ENCODE assay signal across 10 cellular contexts in the genomic region with DNA sequence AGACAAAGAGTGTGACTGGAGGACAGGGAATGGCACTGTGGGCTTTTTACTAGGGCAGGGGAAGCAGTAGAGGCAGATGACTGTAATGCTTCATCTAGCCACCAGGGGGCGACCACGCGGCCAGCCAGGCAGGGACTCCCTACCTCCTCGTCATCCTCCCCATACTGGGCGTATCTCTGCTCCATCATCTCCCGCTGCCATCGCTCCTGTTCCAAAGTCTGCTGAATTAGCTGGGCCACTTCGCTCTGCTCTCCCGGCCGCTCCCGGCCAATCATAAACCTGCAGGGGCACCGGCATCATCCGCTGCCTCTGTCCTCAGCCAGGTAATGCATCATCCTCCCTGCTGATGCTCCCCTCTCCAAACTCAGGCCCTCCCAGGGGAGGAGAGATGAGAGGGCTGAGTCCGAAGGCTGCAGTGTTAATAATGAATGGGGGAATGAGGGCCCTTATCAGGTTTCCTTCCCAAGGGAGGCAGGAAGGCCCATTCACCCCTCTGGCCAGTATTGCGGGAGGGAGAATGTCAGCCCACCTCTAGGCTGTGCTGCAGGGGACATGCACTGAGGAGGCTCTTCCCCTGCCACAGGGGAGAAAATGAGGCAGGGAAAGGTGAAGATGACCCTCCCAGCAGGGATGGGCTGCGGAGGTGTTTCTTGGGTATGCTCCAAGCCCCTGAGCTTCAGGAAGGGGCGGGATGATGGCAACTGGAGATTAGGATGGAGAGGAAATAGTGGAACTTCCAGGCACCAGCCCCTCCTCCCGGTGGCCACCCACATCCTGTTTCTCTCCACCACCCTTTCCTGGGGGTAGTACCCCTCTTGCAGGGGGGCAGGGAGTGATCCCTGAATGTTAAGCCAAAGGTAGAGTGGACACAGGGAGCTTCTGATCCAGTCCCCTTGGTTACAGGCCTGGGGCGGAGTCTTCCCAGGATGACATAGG. TPM values are rescaled to one million over a fixed set of nuclear protein-coding genes. Genes with fewer than 3 reads are reported as not detected.
DNase-seq lines count a peak whose midpoint lies in the region; FAIRE-seq and TF ChIP-seq lines count a peak whose summit lies in the region.
"Had no signal": no experiment of that assay in that cellular context is flagged by ENCODE, and none has a peak within 500 bp of the region (broad histone marks: within the 10 kb centered on the region; RNA-seq: fewer than 3 reads in every experiment).

No MANE protein-coding gene starts in this region.

- H3K36me3 ChIP-seq in SK-N-SH (replicated peaks in 1 of 2; ENCODE audit: control insufficient read depth in 1 of 2, insufficient read depth in 2 of 2, low read length in 1 of 2) (peaks cover 50 to 91% of the 10 kb centered on the region in 2 experiments), uterus (no peaks in the 10 kb centered on the region)

- TF ChIP-seq EP300 in SK-N-SH (IDR thresholded peaks at IDR 0.05; ENCODE audit: borderline replicate concordance in 1 of 2, low read depth in 1 of 2, low read length in 1 of 2), result peak in 1 of 2 experiments; percentile 27; a peak in 1 of 4 replicates

- TF ChIP-seq POLR2A in uterus (IDR thresholded peaks at IDR 0.05), result no peak

- TF ChIP-seq RAD21 in SK-N-SH (IDR thresholded peaks at IDR 0.05; ENCODE audit: low read length), result peak; percentile 82

- H3K27ac ChIP-seq in SK-N-SH (ENCODE audit: low read depth in 2 of 2, low read length in 1 of 2), result peak overlapping the region in 1 of 2 experiments; percentile 40; a peak in 2 of 4 replicates
- H3K27ac ChIP-seq in uterus, result peak overlapping the region in 1 of 2 donors; percentile 54

- no peak overlapping the region for H3K4me2 ChIP-seq in SK-N-SH

- H3K9me3 ChIP-seq in SK-N-SH (no peaks in the 10 kb centered on the region), uterus (no peaks in the 10 kb centered on the region)

- H3K27me3 ChIP-seq in SK-N-SH (ENCODE audit: insufficient read depth), result no peaks in the 10 kb centered on the region
- no peaks in the 10 kb centered on the region for H3K27me3 ChIP-seq in uterus

- H3K79me2 ChIP-seq in SK-N-SH (ENCODE audit: insufficient read depth), result peaks cover 32% of the 10 kb centered on the region

- H2AFZ ChIP-seq in SK-N-SH (ENCODE audit: low read depth), result no peak overlapping the region

- DNase-seq in DMS79 treated with DMSO at 0.1 percent for 48 hours (lab: John Stamatoyannopoulos, UW) (peak; percentile 14), DMS79 (lab: John Stamatoyannopoulos, UW) (no peak), HTR-8/SVneo (ENCODE audit: insufficient read length, low spot score) (peak; percentile 88), SK-N-SH (peak; percentile 98), glomerular visceral epithelial cell (ENCODE audit: extremely low spot score) (peak; percentile 70), posterior vena cava (ENCODE audit: low spot score) (peak; percentile 95), uterus (peak; percentile 81 to 85)
- peak; percentile 84 for DNase-seq in activated naive CD4-positive, alpha-beta T cell treated with Interleukin-2 at 50 U/mL for 16 hours

- peak; percentile 97 for FAIRE-seq in HTR-8/SVneo (lab: Jason Lieb, UNC)
- FAIRE-seq: A204.1 had no signal

- intact Hi-C loops in posterior vena cava (cut with DNase I) (no loop called here), uterus (cut with DNase I; ENCODE audit: low total_unique reads) (no loop called here)

- POLR2A ChIA-PET in SK-N-SH (lab: Yijun Ruan, JAX), result interaction anchor here (1.0 to 1.9 kb wide), 3 partner anchors 10 to 22 kb away, joined by 3 to 6 read pairs (median 5); partner anchors contain the start of gene SAMD14

- WGBS in SK-N-SH (ENCODE audit: low lambda C conversion rate), result 46% methylated on average over 19 of the region's 19 CpGs

- TF ChIP-seq CTCF in SK-N-SH (IDR thresholded peaks at IDR 0.05), result peak; percentile 96
- TF ChIP-seq CTCF in uterus (IDR thresholded peaks at IDR 0.05), result peak; percentile 91 to 97 (median 95)

- H4K20me1 ChIP-seq in SK-N-SH (ENCODE audit: insufficient read depth), result peaks cover 44% of the 10 kb centered on the region

- CTCF ChIA-PET in SK-N-SH (lab: Yijun Ruan, JAX), result interaction anchor here (0.6 to 9.3 kb wide), 38 partner anchors 9 to 257 kb away, joined by 3 to 169 read pairs (median 4); partner anchors contain the start of genes COL1A1, LRRC59, PPP1R9B and SAMD14

- H3K4me3 ChIP-seq in SK-N-SH (ENCODE audit: low read depth in 2 of 2, low read length in 1 of 2), result no peak overlapping the region; a peak in 1 of 4 replicates
- H3K4me3 ChIP-seq in uterus, result no peak overlapping the region

- H3F3A ChIP-seq in SK-N-SH (replicated peaks; ENCODE audit: insufficient read depth), result peaks cover 20% of the 10 kb centered on the region

- H3K9ac ChIP-seq in SK-N-SH, result no peak overlapping the region

- H3K9me2 ChIP-seq in SK-N-SH, result no peaks in the 10 kb centered on the region

- H3K4me1 ChIP-seq in SK-N-SH (ENCODE audit: control insufficient read depth in 1 of 2, insufficient read depth in 2 of 2, low read depth in 1 of 2, low read length in 1 of 2), result peaks cover 0 to 7% of the 10 kb centered on the region in 2 experiments; a peak in 1 of 4 replicates
- H3K4me1 ChIP-seq in uterus, result peaks cover 0 to 4% of the 10 kb centered on the region in 2 donors

TF ChIP-seq in SK-N-SH, 30 proteins besides CTCF, POLR2A, EP300 and RAD21:
- TF ChIP-seq, protein P1, sequence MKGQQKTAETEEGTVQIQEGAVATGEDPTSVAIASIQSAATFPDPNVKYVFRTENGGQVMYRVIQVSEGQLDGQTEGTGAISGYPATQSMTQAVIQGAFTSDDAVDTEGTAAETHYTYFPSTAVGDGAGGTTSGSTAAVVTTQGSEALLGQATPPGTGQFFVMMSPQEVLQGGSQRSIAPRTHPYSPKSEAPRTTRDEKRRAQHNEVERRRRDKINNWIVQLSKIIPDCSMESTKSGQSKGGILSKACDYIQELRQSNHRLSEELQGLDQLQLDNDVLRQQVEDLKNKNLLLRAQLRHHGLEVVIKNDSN (IDR thresholded peaks at IDR 0.05; ENCODE audit: borderline replicate concordance, low read depth), result no peak
- TF ChIP-seq GATA2 (CRISPR knock-in tag; IDR thresholded peaks at IDR 0.05), result peak; percentile 56
- TF ChIP-seq CHD2 (IDR thresholded peaks at IDR 0.05; ENCODE audit: low read length, partially characterized antibody), result peak; percentile 28
- TF ChIP-seq SIN3A (IDR thresholded peaks at IDR 0.05; ENCODE audit: borderline replicate concordance, low read depth, low read length), result peak; percentile 48; the same call in 1 of the 2 replicates
- 0 out of 2 replicates have a peak, but pooled peaks have one; percentile 9 for TF ChIP-seq MXI1 (IDR thresholded peaks at IDR 0.05; ENCODE audit: low read depth, low read length)
- TF ChIP-seq SMC3 (IDR thresholded peaks at IDR 0.05; ENCODE audit: low read depth, low read length), result peak; percentile 95
- TF ChIP-seq RCOR1 (IDR thresholded peaks at IDR 0.05; ENCODE audit: low read length), result peak; percentile 50
- TF ChIP-seq FOXJ3 (CRISPR knock-in tag; IDR thresholded peaks at IDR 0.05), result no peak
TF ChIP-seq in SK-N-SH: peak in this region for 6.

RNA-seq across cellular contexts. Expression of gene SAMD14, which starts 10.3 kb away (rescaled TPM):
- 2.8 and 3.4 TPM in 2 replicates for polyA plus RNA-seq in SK-N-SH (2012; rRNA removed)
- polyA plus RNA-seq in SK-N-SH (2012; cell fraction: cytosol; rRNA removed), result 1.2 and 2.0 TPM in 2 replicates
- 12.4 and 16.5 TPM in 2 replicates for polyA plus RNA-seq in SK-N-SH (2012; cell fraction: nucleus; rRNA removed)
- 1 to 10 TPM; 6.6 to 6.7 TPM for total RNA-seq in posterior vena cava
- total RNA-seq in uterus, result 10 to 100 TPM in 1 of 4 donors, 1 to 10 TPM in 2, not detected in 1; 2.3 to 11.3 (median 6.2) TPM

RNA-seq across cellular contexts. Expression of gene PPP1R9B, which starts 10.3 kb away (rescaled TPM):
- 26.9 and 35.2 TPM in 2 replicates for polyA plus RNA-seq in SK-N-SH (2012; rRNA removed)
- polyA plus RNA-seq in SK-N-SH (2012; cell fraction: cytosol; rRNA removed), result 19.8 and 24.9 TPM in 2 replicates
- polyA plus RNA-seq in SK-N-SH (2012; cell fraction: nucleus; rRNA removed), result 65.0 and 65.1 TPM in 2 replicates
- 10 to 100 TPM; 51.4 to 53.7 TPM for total RNA-seq in posterior vena cava
- 10 to 100 TPM in 3 of 4 donors, 1 to 10 TPM in 1; 9.2 to 65.3 (median 20.6) TPM for total RNA-seq in uterus

RNA-seq across cellular contexts. Expression of gene SGCA, which starts 25.6 kb away (rescaled TPM):
- 0.29 TPM in 1 of 2 replicates, not detected in the other for polyA plus RNA-seq in SK-N-SH (2012; rRNA removed)
- 0.04 and 0.07 TPM in 2 replicates for polyA plus RNA-seq in SK-N-SH (2012; cell fraction: cytosol; rRNA removed)
- polyA plus RNA-seq in SK-N-SH (2012; cell fraction: nucleus; rRNA removed), result 0.11 and 0.15 TPM in 2 replicates
- 10 to 100 TPM; 87.9 to 99.0 TPM for total RNA-seq in posterior vena cava
- 100 to 1,000 TPM in 1 of 4 donors, 10 to 100 TPM in 1, under 1 TPM in 1, not detected in 1; 0.90 to 119 (median 19.6) TPM for total RNA-seq in uterus
- total RNA-seq: pulmonary artery endothelial cell had no signal

RNA-seq across cellular contexts. Expression of gene PDK2, which starts 45.1 kb away (rescaled TPM):
- polyA plus RNA-seq in SK-N-SH (2012; rRNA removed), result 96.1 and 124 TPM in 2 replicates
- polyA plus RNA-seq in SK-N-SH (2012; cell fraction: cytosol; rRNA removed), result 41.5 and 62.1 TPM in 2 replicates
- 123 and 147 TPM in 2 replicates for polyA plus RNA-seq in SK-N-SH (2012; cell fraction: nucleus; rRNA removed)
- total RNA-seq in posterior vena cava (10 to 100 TPM; 26.0 to 27.7 TPM), uterus (10 to 100 TPM; 12.9 to 62.6 (median 32.4) TPM)
